In the genomic region with DNA sequence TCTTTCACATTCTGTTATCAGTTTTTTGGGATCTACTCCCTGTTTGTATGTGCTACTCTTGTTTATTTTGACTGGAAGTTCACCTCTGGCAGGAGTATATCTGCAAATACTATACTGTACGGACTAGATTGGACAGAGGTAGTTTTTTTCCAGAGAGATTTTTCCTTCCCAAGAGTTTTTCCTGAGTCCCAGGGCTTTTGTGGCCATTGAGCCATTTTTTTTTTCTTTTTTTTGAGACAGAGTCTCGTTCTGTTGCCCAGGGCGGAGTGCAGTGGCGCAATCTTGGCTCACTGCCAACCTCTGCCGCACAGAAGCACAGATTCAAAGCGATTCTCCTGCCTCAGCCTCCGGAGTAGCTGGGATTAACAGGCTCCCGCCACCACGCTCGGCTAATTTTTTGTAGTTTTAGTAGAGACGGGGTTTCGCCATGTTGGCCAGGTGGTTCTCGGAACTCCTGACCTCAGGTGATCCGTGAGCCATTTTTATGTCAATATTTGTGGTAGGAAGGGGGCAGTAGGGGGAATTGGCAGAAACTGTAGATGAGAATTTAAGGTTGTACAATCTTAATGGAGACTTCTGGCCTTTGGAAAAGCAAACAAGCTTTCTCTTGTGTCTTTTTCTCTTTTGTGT, we compare ENCODE assay signal across 1 cellular context.
TF ChIP-seq lines count a peak whose summit lies in the region.

No MANE protein-coding gene starts in this region.

TF ChIP-seq in HepG2, 621 proteins besides CTCF, POLR2A, EP300 and RAD21 (continued from another document and continues in another):
- TF ChIP-seq, protein P1, sequence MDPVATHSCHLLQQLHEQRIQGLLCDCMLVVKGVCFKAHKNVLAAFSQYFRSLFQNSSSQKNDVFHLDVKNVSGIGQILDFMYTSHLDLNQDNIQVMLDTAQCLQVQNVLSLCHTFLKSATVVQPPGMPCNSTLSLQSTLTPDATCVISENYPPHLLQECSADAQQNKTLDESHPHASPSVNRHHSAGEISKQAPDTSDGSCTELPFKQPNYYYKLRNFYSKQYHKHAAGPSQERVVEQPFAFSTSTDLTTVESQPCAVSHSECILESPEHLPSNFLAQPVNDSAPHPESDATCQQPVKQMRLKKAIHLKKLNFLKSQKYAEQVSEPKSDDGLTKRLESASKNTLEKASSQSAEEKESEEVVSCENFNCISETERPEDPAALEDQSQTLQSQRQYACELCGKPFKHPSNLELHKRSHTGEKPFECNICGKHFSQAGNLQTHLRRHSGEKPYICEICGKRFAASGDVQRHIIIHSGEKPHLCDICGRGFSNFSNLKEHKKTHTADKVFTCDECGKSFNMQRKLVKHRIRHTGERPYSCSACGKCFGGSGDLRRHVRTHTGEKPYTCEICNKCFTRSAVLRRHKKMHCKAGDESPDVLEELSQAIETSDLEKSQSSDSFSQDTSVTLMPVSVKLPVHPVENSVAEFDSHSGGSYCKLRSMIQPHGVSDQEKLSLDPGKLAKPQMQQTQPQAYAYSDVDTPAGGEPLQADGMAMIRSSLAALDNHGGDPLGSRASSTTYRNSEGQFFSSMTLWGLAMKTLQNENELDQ (CRISPR knock-in tag; IDR thresholded peaks at IDR 0.05; ENCODE audit: borderline replicate concordance): no peak
- TF ChIP-seq ZNF614 (CRISPR knock-in tag; IDR thresholded peaks at IDR 0.05; ENCODE audit: borderline replicate concordance): no peak
- peak; percentile 52; the same call in 1 of the 2 replicates for TF ChIP-seq ZFP36L1 (CRISPR knock-in tag; IDR thresholded peaks at IDR 0.05)
- TF ChIP-seq, protein P2, sequence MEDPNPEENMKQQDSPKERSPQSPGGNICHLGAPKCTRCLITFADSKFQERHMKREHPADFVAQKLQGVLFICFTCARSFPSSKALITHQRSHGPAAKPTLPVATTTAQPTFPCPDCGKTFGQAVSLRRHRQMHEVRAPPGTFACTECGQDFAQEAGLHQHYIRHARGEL (CRISPR knock-in tag; IDR thresholded peaks at IDR 0.05): no peak
- TF ChIP-seq ATF6 (CRISPR knock-in tag; conservative IDR thresholded peaks at IDR 0.05): no peak
- no peak for TF ChIP-seq ZNF615 (CRISPR knock-in tag; IDR thresholded peaks at IDR 0.05; ENCODE audit: borderline replicate concordance)
- peak; percentile 39; the same call in 1 of the 2 replicates for TF ChIP-seq NAIF1 (CRISPR knock-in tag; IDR thresholded peaks at IDR 0.05; ENCODE audit: borderline replicate concordance)
- no peak for TF ChIP-seq BCLAF1 (IDR thresholded peaks at IDR 0.05)
- no peak for TF ChIP-seq ZMAT3 (CRISPR knock-in tag; conservative IDR thresholded peaks at IDR 0.05)
- no peak for TF ChIP-seq GZF1 (CRISPR knock-in tag; IDR thresholded peaks at IDR 0.05)
- TF ChIP-seq PCBP2 (optimal IDR thresholded peaks at IDR 0.05; ENCODE audit: low read depth, low read length, poor library complexity, severe bottlenecking): no peak
- peak; percentile 54; the same call in 1 of the 2 replicates for TF ChIP-seq ZNF547 (CRISPR knock-in tag; IDR thresholded peaks at IDR 0.05)
- peak; percentile 96 for TF ChIP-seq ZNF121 (CRISPR knock-in tag; IDR thresholded peaks at IDR 0.05)
- TF ChIP-seq JUNB (CRISPR knock-in tag; IDR thresholded peaks at IDR 0.05; ENCODE audit: borderline replicate concordance): peak; percentile 62; the same call in 1 of the 2 replicates
- TF ChIP-seq GATAD1 (CRISPR knock-in tag; IDR thresholded peaks at IDR 0.05): peak; percentile 48; the same call in 1 of the 2 replicates
- TF ChIP-seq FOXP1 (IDR thresholded peaks at IDR 0.05): no peak
- peak; percentile 53; the same call in 1 of the 2 replicates for TF ChIP-seq FOXP1 (CRISPR knock-in tag; IDR thresholded peaks at IDR 0.05)
- peak; percentile 65; the same call in 1 of the 2 replicates for TF ChIP-seq HOXD1 (CRISPR knock-in tag; IDR thresholded peaks at IDR 0.05)
- TF ChIP-seq, protein P3, sequence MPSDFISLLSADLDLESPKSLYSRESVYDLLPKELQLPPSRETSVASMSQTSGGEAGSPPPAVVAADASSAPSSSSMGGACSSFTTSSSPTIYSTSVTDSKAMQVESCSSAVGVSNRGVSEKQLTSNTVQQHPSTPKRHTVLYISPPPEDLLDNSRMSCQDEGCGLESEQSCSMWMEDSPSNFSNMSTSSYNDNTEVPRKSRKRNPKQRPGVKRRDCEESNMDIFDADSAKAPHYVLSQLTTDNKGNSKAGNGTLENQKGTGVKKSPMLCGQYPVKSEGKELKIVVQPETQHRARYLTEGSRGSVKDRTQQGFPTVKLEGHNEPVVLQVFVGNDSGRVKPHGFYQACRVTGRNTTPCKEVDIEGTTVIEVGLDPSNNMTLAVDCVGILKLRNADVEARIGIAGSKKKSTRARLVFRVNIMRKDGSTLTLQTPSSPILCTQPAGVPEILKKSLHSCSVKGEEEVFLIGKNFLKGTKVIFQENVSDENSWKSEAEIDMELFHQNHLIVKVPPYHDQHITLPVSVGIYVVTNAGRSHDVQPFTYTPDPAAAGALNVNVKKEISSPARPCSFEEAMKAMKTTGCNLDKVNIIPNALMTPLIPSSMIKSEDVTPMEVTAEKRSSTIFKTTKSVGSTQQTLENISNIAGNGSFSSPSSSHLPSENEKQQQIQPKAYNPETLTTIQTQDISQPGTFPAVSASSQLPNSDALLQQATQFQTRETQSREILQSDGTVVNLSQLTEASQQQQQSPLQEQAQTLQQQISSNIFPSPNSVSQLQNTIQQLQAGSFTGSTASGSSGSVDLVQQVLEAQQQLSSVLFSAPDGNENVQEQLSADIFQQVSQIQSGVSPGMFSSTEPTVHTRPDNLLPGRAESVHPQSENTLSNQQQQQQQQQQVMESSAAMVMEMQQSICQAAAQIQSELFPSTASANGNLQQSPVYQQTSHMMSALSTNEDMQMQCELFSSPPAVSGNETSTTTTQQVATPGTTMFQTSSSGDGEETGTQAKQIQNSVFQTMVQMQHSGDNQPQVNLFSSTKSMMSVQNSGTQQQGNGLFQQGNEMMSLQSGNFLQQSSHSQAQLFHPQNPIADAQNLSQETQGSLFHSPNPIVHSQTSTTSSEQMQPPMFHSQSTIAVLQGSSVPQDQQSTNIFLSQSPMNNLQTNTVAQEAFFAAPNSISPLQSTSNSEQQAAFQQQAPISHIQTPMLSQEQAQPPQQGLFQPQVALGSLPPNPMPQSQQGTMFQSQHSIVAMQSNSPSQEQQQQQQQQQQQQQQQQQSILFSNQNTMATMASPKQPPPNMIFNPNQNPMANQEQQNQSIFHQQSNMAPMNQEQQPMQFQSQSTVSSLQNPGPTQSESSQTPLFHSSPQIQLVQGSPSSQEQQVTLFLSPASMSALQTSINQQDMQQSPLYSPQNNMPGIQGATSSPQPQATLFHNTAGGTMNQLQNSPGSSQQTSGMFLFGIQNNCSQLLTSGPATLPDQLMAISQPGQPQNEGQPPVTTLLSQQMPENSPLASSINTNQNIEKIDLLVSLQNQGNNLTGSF (CRISPR knock-in tag; IDR thresholded peaks at IDR 0.05): no peak
- TF ChIP-seq PAWR (CRISPR knock-in tag; IDR thresholded peaks at IDR 0.05; ENCODE audit: borderline replicate concordance): no peak
- no peak for TF ChIP-seq ZNF672 (CRISPR knock-in tag; IDR thresholded peaks at IDR 0.05)
- 0 out of 2 replicates have a peak, but pooled peaks have one; percentile 64 for TF ChIP-seq ZBTB25 (CRISPR knock-in tag; IDR thresholded peaks at IDR 0.05)
- TF ChIP-seq, protein P4, sequence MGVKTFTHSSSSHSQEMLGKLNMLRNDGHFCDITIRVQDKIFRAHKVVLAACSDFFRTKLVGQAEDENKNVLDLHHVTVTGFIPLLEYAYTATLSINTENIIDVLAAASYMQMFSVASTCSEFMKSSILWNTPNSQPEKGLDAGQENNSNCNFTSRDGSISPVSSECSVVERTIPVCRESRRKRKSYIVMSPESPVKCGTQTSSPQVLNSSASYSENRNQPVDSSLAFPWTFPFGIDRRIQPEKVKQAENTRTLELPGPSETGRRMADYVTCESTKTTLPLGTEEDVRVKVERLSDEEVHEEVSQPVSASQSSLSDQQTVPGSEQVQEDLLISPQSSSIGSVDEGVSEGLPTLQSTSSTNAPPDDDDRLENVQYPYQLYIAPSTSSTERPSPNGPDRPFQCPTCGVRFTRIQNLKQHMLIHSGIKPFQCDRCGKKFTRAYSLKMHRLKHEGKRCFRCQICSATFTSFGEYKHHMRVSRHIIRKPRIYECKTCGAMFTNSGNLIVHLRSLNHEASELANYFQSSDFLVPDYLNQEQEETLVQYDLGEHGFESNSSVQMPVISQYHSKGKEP (CRISPR knock-in tag; IDR thresholded peaks at IDR 0.05): no peak
- TF ChIP-seq MTF1 (CRISPR knock-in tag; IDR thresholded peaks at IDR 0.05): no peak
- no peak for TF ChIP-seq CHD2 (IDR thresholded peaks at IDR 0.05; ENCODE audit: low read depth, low read length)
- no peak for TF ChIP-seq SCMH1 (CRISPR knock-in tag; IDR thresholded peaks at IDR 0.05; ENCODE audit: borderline replicate concordance)
- peak; percentile 69 for TF ChIP-seq TCF7 (IDR thresholded peaks at IDR 0.05; ENCODE audit: low read depth)
- TF ChIP-seq, protein P5, sequence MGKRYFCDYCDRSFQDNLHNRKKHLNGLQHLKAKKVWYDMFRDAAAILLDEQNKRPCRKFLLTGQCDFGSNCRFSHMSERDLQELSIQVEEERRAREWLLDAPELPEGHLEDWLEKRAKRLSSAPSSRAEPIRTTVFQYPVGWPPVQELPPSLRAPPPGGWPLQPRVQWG (CRISPR knock-in tag; IDR thresholded peaks at IDR 0.05; ENCODE audit: borderline replicate concordance, low read depth): no peak
- TF ChIP-seq KLF16 (CRISPR knock-in tag; IDR thresholded peaks at IDR 0.05): peak in 1 of 2 experiments; percentile 78; a peak in 2 of 4 replicates
- no peak for TF ChIP-seq ZNF296 (CRISPR knock-in tag; conservative IDR thresholded peaks at IDR 0.05)
